12 cellular contexts compared by ENCODE assay signal in the genomic region with DNA sequence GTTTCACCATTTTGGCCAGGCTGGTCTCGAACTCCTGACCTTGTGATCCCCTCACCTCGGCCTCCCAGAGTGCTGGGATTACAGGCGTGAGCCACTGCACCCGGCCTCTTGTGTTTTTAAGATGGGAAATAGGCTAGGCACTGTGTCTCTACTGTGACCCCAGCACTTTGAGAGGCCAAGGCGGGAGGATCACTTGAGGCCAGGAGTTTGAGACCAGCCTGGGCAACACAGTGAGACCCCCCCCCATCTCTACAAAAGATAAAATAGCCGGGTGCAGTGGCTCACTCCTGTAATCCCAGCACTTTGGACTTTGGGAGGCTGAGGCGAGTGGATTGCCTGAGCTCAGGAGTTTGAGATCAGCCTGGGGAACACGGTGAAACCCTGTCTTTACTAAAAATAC. TPM values are rescaled to one million over a fixed set of nuclear protein-coding genes. Genes with fewer than 3 reads are reported as not detected.
DNase-seq lines count a peak whose midpoint lies in the region; ATAC-seq, FAIRE-seq and TF ChIP-seq lines count a peak whose summit lies in the region.
"Not testable (repeated sequence)": the region's sequence is repeated elsewhere in the genome, so short reads cannot be mapped to it uniquely, and the experiment has no call there.
"Had no signal": no experiment of that assay in that cellular context is flagged by ENCODE, and none has a peak within 500 bp of the region (broad histone marks: within the 10 kb centered on the region; RNA-seq: fewer than 3 reads in every experiment).

No MANE protein-coding gene starts in this region.

- not testable (repeated sequence) for H3K4me1 Mint-ChIP-seq in chondrocyte (ENCODE audit: low read depth)

- TF ChIP-seq POLR2A in HepG2 (IDR thresholded peaks at IDR 0.05; ENCODE audit: insufficient read depth in 1 of 2, low read depth in 2 of 2, low read length in 2 of 2); spleen (IDR thresholded peaks at IDR 0.05): not testable (repeated sequence)

- not testable (repeated sequence) for H3K36me3 ChIP-seq in HEK293 (ENCODE audit: control insufficient read depth in 2 of 2, insufficient read depth in 1 of 2, low read length in 2 of 2); HepG2 (replicated peaks in 1 of 2; ENCODE audit: control insufficient read depth in 1 of 2, insufficient read depth in 2 of 2, low read length in 2 of 2); trophoblast cell (ENCODE audit: control insufficient read depth in 1 of 2, insufficient read depth in 2 of 2, low read length in 2 of 2); spleen

- H3K4me1 ChIP-seq in HEK293 (ENCODE audit: control insufficient read depth, insufficient read depth, low read length); trophoblast cell (ENCODE audit: control insufficient read depth in 1 of 2, insufficient read depth in 2 of 2, low read length in 2 of 2): not testable (repeated sequence)
- H3K4me1 ChIP-seq in HepG2 (ENCODE audit: insufficient read depth, low read length) (peaks cover 23% of the 10 kb centered on the region), spleen (peaks cover 0 to 13% (median 7%) of the 10 kb centered on the region in 6 donors)

- H4K8ac ChIP-seq in trophoblast cell (ENCODE audit: low read depth, low read length), result not testable (repeated sequence)

- H3K9me3 Mint-ChIP-seq in chondrocyte (ENCODE audit: low read depth), result not testable (repeated sequence)

- not testable (repeated sequence) for H3K27me3 ChIP-seq in HepG2 (ENCODE audit: control insufficient read depth in 1 of 2, insufficient read depth in 2 of 2, low read length in 2 of 2); trophoblast cell (ENCODE audit: insufficient read depth, low read length)
- peaks cover 0 to 12% (median 0%) of the 10 kb centered on the region in 7 donors for H3K27me3 ChIP-seq in spleen (replicated peaks in 1 of 7)

- not testable (repeated sequence) for H4K91ac ChIP-seq in trophoblast cell (ENCODE audit: low read depth, low read length)

- H3K27ac Mint-ChIP-seq in chondrocyte (ENCODE audit: unreplicated experiment), result not testable (repeated sequence)

- not testable (repeated sequence) for H3K18ac ChIP-seq in trophoblast cell (ENCODE audit: low read length)

- in situ Hi-C loops in HepG2 (cut with HindIII; ENCODE audit: extremely low pct_ligation_motif_present, low pct_unique_long_range_greater_than_20kb), result not testable (repeated sequence)

- FAIRE-seq in HepG2 (lab: Jason Lieb, UNC), result not testable (repeated sequence)

- H3K14ac ChIP-seq in trophoblast cell (ENCODE audit: low read length), result not testable (repeated sequence)

- TF ChIP-seq EP300 in HepG2 (IDR thresholded peaks at IDR 0.05; ENCODE audit: low read depth in 2 of 2, low read length in 2 of 2); HepG2 (CRISPR knock-in tag; IDR thresholded peaks at IDR 0.05; ENCODE audit: borderline replicate concordance): not testable (repeated sequence)

- CTCF ChIA-PET in HEK293 (lab: Yijun Ruan, JAX), result interaction anchor here (0.6 to 2.1 kb wide), 4 partner anchors 29 to 469 kb away, joined by 3 to 10 read pairs (median 5); no protein-coding TSS in a partner anchor
- CTCF ChIA-PET in HepG2 (lab: Yijun Ruan, JAX; ENCODE audit: low intra/inter-chr PET ratio, low total read pairs), result not testable (repeated sequence)

- not testable (repeated sequence) for H4K12ac ChIP-seq in trophoblast cell (ENCODE audit: low read depth, low read length)

- not testable (repeated sequence) for H2BK120ac ChIP-seq in trophoblast cell (ENCODE audit: insufficient read depth, low read length, poor library complexity)

- 4% methylated on average over 5 of the region's 8 CpGs for WGBS in HepG2 (ENCODE audit: low lambda C conversion rate)
- no CpG with 5 or more reads among the region's 8 CpGs for WGBS in trophoblast cell (ENCODE audit: extremely low coverage, insufficient coverage, insufficient read length)
- 74 to 88% (median 85%) methylated on average over 8 of the region's 8 CpGs for WGBS in spleen, 5 donors

- not testable (repeated sequence) for H3K27ac ChIP-seq in HEK293 (ENCODE audit: extremely low read depth, low read depth, low read length); HepG2 (ENCODE audit: extremely low read length, insufficient read depth, low read length); trophoblast cell (ENCODE audit: low read depth, low read length); spleen

- not testable (repeated sequence) for H3K4me3 ChIP-seq in HEK293 (ENCODE audit: low read depth, low read length); HepG2 (replicated peaks in 1 of 3; ENCODE audit: insufficient read depth in 1 of 3, low read depth in 2 of 3, low read length in 3 of 3); trophoblast cell (ENCODE audit: low read depth, low read length); spleen

- H3K4me2 ChIP-seq in HepG2 (ENCODE audit: low read depth, low read length); trophoblast cell (ENCODE audit: low read length): not testable (repeated sequence)

- not testable (repeated sequence) for H3K79me1 ChIP-seq in trophoblast cell (ENCODE audit: low read length)

- not testable (repeated sequence) for ATAC-seq in HepG2

- not testable (repeated sequence) for H3K79me2 ChIP-seq in HepG2 (ENCODE audit: insufficient read depth, low read length); trophoblast cell (ENCODE audit: control insufficient read depth, insufficient read depth, low read length, poor library complexity)

- TF ChIP-seq RAD21 in HepG2 (CRISPR knock-in tag; IDR thresholded peaks at IDR 0.05), result not testable (repeated sequence)

- H3K9ac ChIP-seq in HepG2 (ENCODE audit: insufficient read depth, low read depth, low read length); trophoblast cell (ENCODE audit: low read length): not testable (repeated sequence)

- not testable (repeated sequence) for H3K9me3 ChIP-seq in HEK293 (ENCODE audit: control insufficient read depth, insufficient read depth, low read depth, low read length); HepG2 (ENCODE audit: low read length); trophoblast cell (ENCODE audit: insufficient read depth, low read depth, low read length); spleen

- H3K23ac ChIP-seq in trophoblast cell (ENCODE audit: low read length), result not testable (repeated sequence)

- not testable (repeated sequence) for H4K20me1 ChIP-seq in HepG2 (ENCODE audit: insufficient read depth, low read length)

- not testable (repeated sequence) for H3K4ac ChIP-seq in trophoblast cell (ENCODE audit: low read depth, low read length)

- intact Hi-C loops in HepG2 (cut with micrococcal nuclease; ENCODE audit: unreplicated experiment), result loop anchor here (2.0 to 5.0 kb wide), 2 partner anchors 109 to 179 kb away; a partner anchor contains a TSS
- intact Hi-C loops in spleen (cut with DNase I; ENCODE audit: low total_unique reads), result not testable (repeated sequence)

- H3K27me3 Mint-ChIP-seq in chondrocyte (ENCODE audit: low read depth), result not testable (repeated sequence)

- peak overlapping the region; percentile 44 for H2BK12ac ChIP-seq in trophoblast cell (ENCODE audit: low read length)

- not testable (repeated sequence) for H2BK5ac ChIP-seq in trophoblast cell (ENCODE audit: low read depth, low read length, poor library complexity)

- DNase-seq in chondrocyte (ENCODE audit: low spot score) (peak; percentile 46), spleen (peak; percentile 18)
- not testable (repeated sequence) for DNase-seq in HepG2 (ENCODE audit: low spot score); trophoblast cell

- not testable (repeated sequence) for H3K36me3 Mint-ChIP-seq in chondrocyte (ENCODE audit: low read depth)

- BruUV-seq in HepG2 (replicated peaks; lab: Mats Ljungman, UMichigan), result not testable (repeated sequence)

- H2AFZ ChIP-seq in HepG2 (ENCODE audit: low read length); trophoblast cell (ENCODE audit: insufficient read depth, low read length, poor library complexity): not testable (repeated sequence)

- not testable (repeated sequence) for H3K4me3 Mint-ChIP-seq in chondrocyte (ENCODE audit: unreplicated experiment)

- H2AK5ac ChIP-seq in trophoblast cell (ENCODE audit: low read length), result not testable (repeated sequence)

- TF ChIP-seq CTCF in HEK293 (tag by site-specific recombination; IDR thresholded peaks at IDR 0.05); chondrocyte (IDR thresholded peaks at IDR 0.05); HepG2 (CRISPR knock-in tag; IDR thresholded peaks at IDR 0.05); spleen (IDR thresholded peaks at IDR 0.05 in 8 of 11, conservative IDR thresholded peaks at IDR 0.05 in 3 of 11): not testable (repeated sequence)

- POLR2A ChIA-PET in HEK293 (lab: Yijun Ruan, JAX), result interaction anchor here (1.0 kb wide), 1 partner anchor 201 kb away, joined by 3 read pairs; a partner anchor contains a TSS
- POLR2A ChIA-PET in HepG2 (lab: Yijun Ruan, JAX), result not testable (repeated sequence)

RNA-seq across cellular contexts. Expression of a gene that starts 9.1 kb away (rescaled TPM):
- 26.1 to 35.7 TPM (median 30.4 TPM) in 3 replicates for total RNA-seq in chondrocyte
- 7.1 and 8.1 TPM in 2 replicates for total RNA-seq in HepG2 (2016; rRNA removed; fragmentation: Illumina TruSeq; extraction: Trizol)
- 0.51 and 0.88 TPM in 2 replicates for total RNA-seq in HepG2 (2016; cell fraction: cytosol; rRNA removed; fragmentation: Illumina TruSeq; extraction: Trizol; ENCODE audit: low read depth)
- total RNA-seq in HepG2 (2016; cell fraction: insoluble cytoplasmic fraction; rRNA removed; fragmentation: Illumina TruSeq; extraction: Trizol), result 7.1 and 7.5 TPM in 2 replicates
- 2.1 and 2.7 TPM in 2 replicates for total RNA-seq in HepG2 (2016; cell fraction: membrane; rRNA removed; fragmentation: Illumina TruSeq; extraction: Trizol)
- 5.7 and 8.6 TPM in 2 replicates for total RNA-seq in HepG2 (2016; cell fraction: nucleus; rRNA removed; fragmentation: Illumina TruSeq; extraction: Trizol)
- 3.0 and 3.2 TPM in 2 replicates for polyA plus RNA-seq in HepG2 (2011; rRNA removed)
- polyA plus RNA-seq in HepG2 (2011; cell fraction: cytosol; rRNA removed), result 1.3 and 1.8 TPM in 2 replicates
- 10.1 and 11.0 TPM in 2 replicates for polyA plus RNA-seq in HepG2 (2011; cell fraction: nucleus; rRNA removed)
- polyA plus RNA-seq in HepG2 (2012), result 9.5 and 9.7 TPM in 2 replicates
- polyA plus RNA-seq in HepG2 (2016; cell fraction: cytosol; fragmentation: Illumina TruSeq; extraction: Trizol; ENCODE audit: low read depth), result 0.27 and 0.32 TPM in 2 replicates
- 2.6 and 3.8 TPM in 2 replicates for polyA plus RNA-seq in HepG2 (2016; cell fraction: insoluble cytoplasmic fraction; fragmentation: Illumina TruSeq; extraction: Trizol; ENCODE audit: low read depth)
- polyA plus RNA-seq in HepG2 (2016; cell fraction: membrane; fragmentation: Illumina TruSeq; extraction: Trizol; ENCODE audit: low read depth), result 0.63 and 0.71 TPM in 2 replicates
- 10.0 and 15.0 TPM in 2 replicates for polyA plus RNA-seq in HepG2 (2016; cell fraction: nucleus; fragmentation: Illumina TruSeq; extraction: Trizol; ENCODE audit: insufficient read depth, low read depth)
- 14.7 and 16.6 TPM in 2 replicates for polyA minus RNA-seq in HepG2 (2011; rRNA and poly(A)+ RNA removed; ENCODE audit: low replicate concordance)
- polyA minus RNA-seq in HepG2 (2011; cell fraction: cytosol; rRNA and poly(A)+ RNA removed), result 3.3 and 5.4 TPM in 2 replicates
- polyA minus RNA-seq in HepG2 (2011; cell fraction: nucleus; rRNA and poly(A)+ RNA removed), result 8.6 and 9.3 TPM in 2 replicates
- polyA plus RNA-seq in trophoblast cell (2013), result 5.4 and 5.8 TPM in 2 replicates
- 10 to 100 TPM; 34.9 to 82.2 (median 52.2) TPM for total RNA-seq in spleen
- polyA plus RNA-seq in spleen, result 10 to 100 TPM in 1 of 3 donors, 1 to 10 TPM in 2; 5.0 to 16.0 (median 6.3) TPM

RNA-seq across cellular contexts. Expression of a gene that starts 50.7 kb away (rescaled TPM):
- total RNA-seq in chondrocyte, result 794 to 1,203 TPM (median 1,180 TPM) in 3 replicates
- total RNA-seq in HepG2 (2016; rRNA removed; fragmentation: Illumina TruSeq; extraction: Trizol), result 9.2 and 21.2 TPM in 2 replicates
- 3.3 and 3.6 TPM in 2 replicates for total RNA-seq in HepG2 (2016; cell fraction: cytosol; rRNA removed; fragmentation: Illumina TruSeq; extraction: Trizol; ENCODE audit: low read depth)
- 8.0 and 21.0 TPM in 2 replicates for total RNA-seq in HepG2 (2016; cell fraction: insoluble cytoplasmic fraction; rRNA removed; fragmentation: Illumina TruSeq; extraction: Trizol)
- 8.0 and 9.1 TPM in 2 replicates for total RNA-seq in HepG2 (2016; cell fraction: membrane; rRNA removed; fragmentation: Illumina TruSeq; extraction: Trizol)
- 18.0 and 20.9 TPM in 2 replicates for total RNA-seq in HepG2 (2016; cell fraction: nucleus; rRNA removed; fragmentation: Illumina TruSeq; extraction: Trizol)
- polyA plus RNA-seq in HepG2 (2011; rRNA removed), result 1,576 and 2,365 TPM in 2 replicates
- 1,491 and 1,809 TPM in 2 replicates for polyA plus RNA-seq in HepG2 (2011; cell fraction: cytosol; rRNA removed)
- 562 and 817 TPM in 2 replicates for polyA plus RNA-seq in HepG2 (2011; cell fraction: nucleus; rRNA removed)
- polyA plus RNA-seq in HepG2 (2012), result 545 and 706 TPM in 2 replicates
- polyA plus RNA-seq in HepG2 (2016; cell fraction: cytosol; fragmentation: Illumina TruSeq; extraction: Trizol; ENCODE audit: low read depth), result 3.7 and 4.4 TPM in 2 replicates
- 9.1 and 11.4 TPM in 2 replicates for polyA plus RNA-seq in HepG2 (2016; cell fraction: insoluble cytoplasmic fraction; fragmentation: Illumina TruSeq; extraction: Trizol; ENCODE audit: low read depth)
- 6.1 and 6.8 TPM in 2 replicates for polyA plus RNA-seq in HepG2 (2016; cell fraction: membrane; fragmentation: Illumina TruSeq; extraction: Trizol; ENCODE audit: low read depth)
- 38.3 and 38.7 TPM in 2 replicates for polyA plus RNA-seq in HepG2 (2016; cell fraction: nucleus; fragmentation: Illumina TruSeq; extraction: Trizol; ENCODE audit: insufficient read depth, low read depth)
- polyA minus RNA-seq in HepG2 (2011; rRNA and poly(A)+ RNA removed; ENCODE audit: low replicate concordance), result 6.3 and 1,949 TPM in 2 replicates
- polyA minus RNA-seq in HepG2 (2011; cell fraction: cytosol; rRNA and poly(A)+ RNA removed), result 904 and 1,305 TPM in 2 replicates
- polyA minus RNA-seq in HepG2 (2011; cell fraction: nucleus; rRNA and poly(A)+ RNA removed), result 242 and 430 TPM in 2 replicates
- polyA plus RNA-seq in trophoblast cell (2013), result 148 and 173 TPM in 2 replicates
- total RNA-seq in spleen, result 10 to 100 TPM in 3 of 7 donors, 1 to 10 TPM in 4; 2.3 to 46.4 (median 8.0) TPM
- 1 to 10 TPM; 2.2 to 4.6 (median 2.6) TPM for polyA plus RNA-seq in spleen
- polyA plus RNA-seq: CD4-positive, alpha-beta memory T cell; CD4-positive, CD25-positive, alpha-beta regulatory T cell; CD8-positive, alpha-beta memory T cell had no signal

RNA-seq across cellular contexts. Expression of a gene that starts 56.3 kb away (rescaled TPM):
- total RNA-seq in chondrocyte (not detected in 3 replicates), HepG2 (2016; rRNA removed; fragmentation: Illumina TruSeq; extraction: Trizol) (not detected in 2 replicates), spleen (not detected)
- total RNA-seq in HepG2 (2016; cell fraction: cytosol; rRNA removed; fragmentation: Illumina TruSeq; extraction: Trizol; ENCODE audit: low read depth), result not detected in 2 replicates
- not detected in 2 replicates for total RNA-seq in HepG2 (2016; cell fraction: insoluble cytoplasmic fraction; rRNA removed; fragmentation: Illumina TruSeq; extraction: Trizol)
- total RNA-seq in HepG2 (2016; cell fraction: membrane; rRNA removed; fragmentation: Illumina TruSeq; extraction: Trizol), result not detected in 2 replicates
- total RNA-seq in HepG2 (2016; cell fraction: nucleus; rRNA removed; fragmentation: Illumina TruSeq; extraction: Trizol), result not detected in 2 replicates
- polyA plus RNA-seq in HepG2 (2011; rRNA removed) (0.01 TPM in 1 of 2 replicates, not detected in the other), spleen (not detected)
- under 0.01 TPM in 1 of 2 replicates, not detected in the other for polyA plus RNA-seq in HepG2 (2011; cell fraction: cytosol; rRNA removed)
- 0.02 TPM in 1 of 2 replicates, not detected in the other for polyA plus RNA-seq in HepG2 (2011; cell fraction: nucleus; rRNA removed)
- polyA plus RNA-seq in HepG2 (2012), result not detected in 2 replicates
- not detected in 2 replicates for polyA plus RNA-seq in HepG2 (2016; cell fraction: cytosol; fragmentation: Illumina TruSeq; extraction: Trizol; ENCODE audit: low read depth)
- polyA plus RNA-seq in HepG2 (2016; cell fraction: insoluble cytoplasmic fraction; fragmentation: Illumina TruSeq; extraction: Trizol; ENCODE audit: low read depth), result not detected in 2 replicates
- polyA plus RNA-seq in HepG2 (2016; cell fraction: membrane; fragmentation: Illumina TruSeq; extraction: Trizol; ENCODE audit: low read depth), result not detected in 2 replicates
- polyA plus RNA-seq in HepG2 (2016; cell fraction: nucleus; fragmentation: Illumina TruSeq; extraction: Trizol; ENCODE audit: insufficient read depth, low read depth), result not detected in 2 replicates
- polyA minus RNA-seq in HepG2 (2011; rRNA and poly(A)+ RNA removed; ENCODE audit: low replicate concordance), result 0.09 TPM in 1 of 2 replicates, not detected in the other
- polyA minus RNA-seq in HepG2 (2011; cell fraction: cytosol; rRNA and poly(A)+ RNA removed), result not detected in 2 replicates
- not detected in 2 replicates for polyA minus RNA-seq in HepG2 (2011; cell fraction: nucleus; rRNA and poly(A)+ RNA removed)
- not detected in 2 replicates for polyA plus RNA-seq in trophoblast cell (2013)
- total RNA-seq: A673; Calu3; CD4-positive, alpha-beta memory T cell; CD4-positive, CD25-positive, alpha-beta regulatory T cell; CD8-positive, alpha-beta memory T cell had no signal
- polyA plus RNA-seq: AG04450; CD14-positive monocyte; CD4-positive, alpha-beta memory T cell; CD4-positive, CD25-positive, alpha-beta regulatory T cell; CD8-positive, alpha-beta memory T cell had no signal

Comparison
In these comparisons a context has a peak if more than half of its experiments do, and no peak if none do; other contexts are left out.
1. RNA of a gene that starts 50.7 kb away (total RNA-seq): 794 to 1,203 TPM in chondrocyte; 3.3 to 21.2 TPM in HepG2 and 2.3 to 46.4 TPM in spleen; every median in the first group is over 10 times any median in the second.